In genomic region chr14:91385227-91385626, GRCh38 we compare ENCODE assay signal across 18 cellular contexts. TPM values are rescaled to one million over a fixed set of nuclear protein-coding genes. Genes with fewer than 3 reads are reported as not detected.
A peak's percentile ranks its signal among the peaks of the same experiment; 100 is the strongest.
DNase-seq lines count a peak whose midpoint lies in the region; ATAC-seq and TF ChIP-seq lines count a peak whose summit lies in the region.
"Had no signal": no experiment of that assay in that cellular context is flagged by ENCODE, and none has a peak within 500 bp of the region (broad histone marks: within the 10 kb centered on the region; RNA-seq: fewer than 3 reads in every experiment).

No MANE protein-coding gene starts in this region.

- H3K18ac ChIP-seq in H9 (ENCODE audit: insufficient read length, low read depth, low read length), result no peak overlapping the region

- H3K27me3 Mint-ChIP-seq in H9 (ENCODE audit: low read depth) (no peaks in the 10 kb centered on the region), natural killer cell (ENCODE audit: low read depth in 2 of 2) (no peaks in the 10 kb centered on the region)
- H3K27me3 Mint-ChIP-seq in activated naive CD8-positive, alpha-beta T cell, result no peaks in the 10 kb centered on the region

- no peak overlapping the region for H3K27ac ChIP-seq in H9 (ENCODE audit: insufficient read length, low read depth, low read length)
- H3K27ac ChIP-seq: 22Rv1, upper lobe of left lung had no signal

- no peak overlapping the region for H2BK12ac ChIP-seq in H9 (ENCODE audit: insufficient read length, low read depth, low read length)

- no peaks in the 10 kb centered on the region for H3K23me2 ChIP-seq in H9 (ENCODE audit: insufficient read length, low read depth, low read length, poor library complexity, severe bottlenecking)

- H2BK15ac ChIP-seq in H9 (ENCODE audit: low read depth, low read length), result no peak overlapping the region

- no peak overlapping the region for H2AFZ ChIP-seq in H9 (ENCODE audit: low read length)

- H2AK5ac ChIP-seq in H9 (ENCODE audit: insufficient read length, low read length), result no peak overlapping the region

- peak overlapping the region in 1 of 3 experiments; percentile 79; a peak in 1 of 7 replicates for H3K27ac Mint-ChIP-seq in H9
- peak overlapping the region; percentile 78 for H3K27ac Mint-ChIP-seq in activated naive CD8-positive, alpha-beta T cell
- H3K27ac Mint-ChIP-seq in natural killer cell, result peak overlapping the region; percentile 96 to 98
- H3K27ac Mint-ChIP-seq: mesothelial cell of epicardium had no signal

- peaks cover 17% of the 10 kb centered on the region for H3K4me1 ChIP-seq in H9 (ENCODE audit: insufficient read depth, low read length)

- TF ChIP-seq CTCF in H9 (conservative IDR thresholded peaks at IDR 0.05) (no peak), natural killer cell (IDR thresholded peaks at IDR 0.05) (no peak)

- DNase-seq in DMS 273 (lab: John Stamatoyannopoulos, UW; ENCODE audit: unreplicated experiment) (peak; percentile 15), DMS 273 treated with DMSO at 0.1 percent for 48 hours (lab: John Stamatoyannopoulos, UW) (no peak), H9 (no peak), natural killer cell (no peak), NCI-H2029 treated with DMSO at 0.1 percent for 48 hours (lab: John Stamatoyannopoulos, UW) (no peak)
- DNase-seq: activated gamma-delta T cell; NCI-H1105 treated with DMSO at 0.1 percent for 48 hours; NCI-H524 treated with DMSO at 0.1 percent for 48 hours; RPMI8226; stimulated activated CD4-positive, alpha-beta T cell treated with anti-CD3 and anti-CD28 coated beads, Interleukin-1b, Interleukin-23, amount 100 ng/mL, for 48 hours; upper lobe of left lung had no signal

- ATAC-seq in natural killer cell, result peak; percentile 72 to 81 (median 78)
- no peak for ATAC-seq in GM21723 (IDR thresholded peaks at IDR 0.05; ENCODE audit: unreplicated experiment)
- no peak for ATAC-seq in GM21737 (IDR thresholded peaks at IDR 0.05; ENCODE audit: unreplicated experiment)
- ATAC-seq: activated CD4-positive, CD25-positive, alpha-beta regulatory T cell treated with anti-CD3 and anti-CD28 coated beads, Interleukin-2, amount 50 U/mL, for 24 hours had no signal

- H3K36me3 Mint-ChIP-seq in H9 (ENCODE audit: insufficient read depth in 1 of 3, low read depth in 3 of 3) (peaks cover 0 to 2% (median 0%) of the 10 kb centered on the region in 3 experiments; a peak in 4 of 7 replicates), natural killer cell (no peaks in the 10 kb centered on the region)
- peaks cover 4% of the 10 kb centered on the region for H3K36me3 Mint-ChIP-seq in activated naive CD8-positive, alpha-beta T cell
- H3K36me3 Mint-ChIP-seq: mesothelial cell of epicardium had no signal

- no peak overlapping the region for H2BK20ac ChIP-seq in H9 (ENCODE audit: low read depth, low read length, poor library complexity, severe bottlenecking)

- H4K91ac ChIP-seq in H9 (ENCODE audit: insufficient read length, low read depth, low read length), result peak overlapping the region; percentile 25

- no peak overlapping the region for H3T11ph ChIP-seq in H9 (ENCODE audit: low read length)

- H3K9me3 Mint-ChIP-seq in H9 (no peaks in the 10 kb centered on the region; a peak in 1 of 5 replicates), natural killer cell (no peaks in the 10 kb centered on the region)
- no peaks in the 10 kb centered on the region for H3K9me3 Mint-ChIP-seq in activated naive CD8-positive, alpha-beta T cell (ENCODE audit: low read depth)
- H3K9me3 Mint-ChIP-seq: mesothelial cell of epicardium had no signal

- H4K20me1 ChIP-seq in H9 (ENCODE audit: control insufficient read depth, insufficient read depth, insufficient read length), result no peaks in the 10 kb centered on the region

- no peak overlapping the region for H2BK120ac ChIP-seq in H9 (ENCODE audit: low read depth, low read length, poor library complexity, severe bottlenecking)

- no CpG with 5 or more reads among the region's 9 CpGs for WGBS in H9 (ENCODE audit: extremely low coverage, insufficient read length, low lambda C conversion rate)

- H3K23ac ChIP-seq in H9 (ENCODE audit: insufficient read length, low read depth, low read length), result no peak overlapping the region

- peak overlapping the region; percentile 39; the same call in 1 of the 2 replicates for H3K14ac ChIP-seq in H9 (ENCODE audit: insufficient read depth, low read length)

- H3K79me2 ChIP-seq in H9 (ENCODE audit: insufficient read depth, low read length), result peaks cover 24% of the 10 kb centered on the region; the same call in 1 of the 2 replicates

- no peak overlapping the region for H3K4me3 Mint-ChIP-seq in H9
- peak overlapping the region; percentile 63 for H3K4me3 Mint-ChIP-seq in activated naive CD8-positive, alpha-beta T cell
- peak overlapping the region; percentile 49 for H3K4me3 Mint-ChIP-seq in natural killer cell
- H3K4me3 Mint-ChIP-seq: mesothelial cell of epicardium had no signal

- no peaks in the 10 kb centered on the region for H3K9me3 ChIP-seq in H9 (ENCODE audit: control insufficient read depth, low read depth, low read length)
- H3K9me3 ChIP-seq: prostate gland, upper lobe of left lung had no signal

- no peak overlapping the region for H4K8ac ChIP-seq in H9 (replicated peaks; ENCODE audit: insufficient read length, low read depth, low read length)

- H3K4me2 ChIP-seq in H9 (ENCODE audit: insufficient read depth, insufficient read length, low read length), result no peak overlapping the region

- no peak overlapping the region for H2BK5ac ChIP-seq in H9 (ENCODE audit: insufficient read length, low read length)

- no peaks in the 10 kb centered on the region for H3K27me3 ChIP-seq in H9 (ENCODE audit: insufficient read depth, low read length)
- H3K27me3 ChIP-seq: upper lobe of left lung had no signal

- no peak overlapping the region for H3K56ac ChIP-seq in H9 (ENCODE audit: insufficient read length, low read depth, low read length)

- H3K79me1 ChIP-seq in H9 (ENCODE audit: insufficient read depth, low read depth, low read length, poor library complexity, severe bottlenecking), result peaks cover 14% of the 10 kb centered on the region

- H3K9ac ChIP-seq in H9 (ENCODE audit: extremely low read depth, insufficient read length, low read length), result no peak overlapping the region

- no peak overlapping the region for H3K4ac ChIP-seq in H9 (ENCODE audit: low read depth, low read length)

- H4K5ac ChIP-seq in H9 (ENCODE audit: insufficient read length, low read depth, low read length), result no peak overlapping the region

- intact Hi-C loops in natural killer cell (cut with micrococcal nuclease), result no loop called here

- H3K4me1 Mint-ChIP-seq in H9 (peaks cover 64 to 70% of the 10 kb centered on the region in 2 experiments), natural killer cell (peaks cover 77 to 89% of the 10 kb centered on the region in 2 donors)
- H3K4me1 Mint-ChIP-seq in activated naive CD8-positive, alpha-beta T cell (ENCODE audit: low read depth), result peaks cover 89% of the 10 kb centered on the region

RNA-seq across cellular contexts. Expression of gene CCDC88C, which starts 32.4 kb away (rescaled TPM):
- total RNA-seq in H9 (2021) (46.6 and 52.4 TPM in 2 replicates), natural killer cell (100 to 1,000 TPM; 432 to 516 (median 438) TPM)

Comparison
In these comparisons a context has a peak if more than half of its experiments do, and no peak if none do; other contexts are left out.
1. H3K4me3 Mint-ChIP-seq: peak in activated naive CD8-positive, alpha-beta T cell (single experiment) and natural killer cell (single experiment); none in H9 (0 of 2).
2. ATAC-seq: peak in natural killer cell (3 of 3); none in GM21723 (single experiment) and GM21737 (single experiment).